Comparison of ENCODE assay signal across 1 cellular context in genomic region chr16:3317315-3317999, GRCh38.
A peak's percentile ranks its signal among the peaks of the same experiment; 100 is the strongest.
TF ChIP-seq lines count a peak whose summit lies in the region.

No MANE protein-coding gene starts in this region.

TF ChIP-seq in GM12878, 131 proteins besides CTCF, POLR2A, EP300 and RAD21 (continued from another document):
- TF ChIP-seq ZBTB4 (CRISPR knock-in tag; IDR thresholded peaks at IDR 0.05) (no peak), SKIL (IDR thresholded peaks at IDR 0.05; ENCODE audit: low read depth, poor library complexity, severe bottlenecking) (peak; percentile 21), SMAD5 (IDR thresholded peaks at IDR 0.05; ENCODE audit: low read depth) (no peak), USF1 (IDR thresholded peaks at IDR 0.05; ENCODE audit: borderline replicate concordance, extremely low read length, insufficient read depth, low read depth, low read length) (no peak), NR2C2 (IDR thresholded peaks at IDR 0.05; ENCODE audit: borderline replicate concordance, control insufficient read depth, insufficient read length, low read depth) (no peak), PBX3 (IDR thresholded peaks at IDR 0.05; ENCODE audit: insufficient replicate concordance, low read depth, low read length) (no peak), CBX5 (IDR thresholded peaks at IDR 0.05; ENCODE audit: low read depth) (peak; percentile 99), SPI1 (IDR thresholded peaks at IDR 0.05; ENCODE audit: borderline replicate concordance, insufficient read depth, low read depth, low read length) (no peak), CHD4 (IDR thresholded peaks at IDR 0.05) (no peak)
